ENCODE assay signal across 9 cellular contexts in the genomic region with DNA sequence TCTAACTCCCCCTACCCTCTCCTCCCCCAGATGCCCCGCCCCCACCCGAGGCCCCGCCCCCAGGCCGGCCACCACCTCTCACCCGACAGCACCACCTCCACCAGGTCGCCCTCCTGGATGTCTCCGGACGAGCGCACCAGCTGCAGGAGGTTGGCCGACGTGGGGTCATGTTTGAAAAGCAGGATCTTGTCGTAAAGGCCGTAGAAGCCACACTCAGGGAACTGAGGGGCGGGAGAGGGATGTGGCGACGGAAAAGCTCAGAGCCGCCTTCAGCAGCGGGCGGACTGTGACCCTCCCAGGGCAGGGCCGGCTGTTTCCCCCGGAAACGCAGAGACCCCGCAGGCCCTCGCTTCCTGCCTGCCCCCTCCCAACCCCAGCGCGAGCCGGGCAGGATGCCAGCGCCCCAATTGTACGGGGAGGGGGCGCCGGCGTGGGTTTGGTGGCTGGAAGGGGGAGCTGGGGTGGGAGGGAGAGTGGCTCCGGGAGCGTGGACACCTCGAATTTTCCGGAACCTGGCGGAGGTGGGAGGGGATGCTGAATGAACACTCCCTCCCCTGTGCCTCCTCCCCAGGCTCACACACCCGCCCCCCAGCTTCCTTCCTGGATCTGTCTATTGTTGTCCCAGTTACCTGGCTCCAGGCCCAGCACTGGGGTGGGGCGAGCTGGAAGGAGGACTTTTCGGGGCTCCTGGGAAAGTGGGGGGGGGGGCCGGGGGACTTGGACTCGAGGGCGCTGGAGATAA. TPM values are rescaled to one million over a fixed set of nuclear protein-coding genes. Genes with fewer than 3 reads are reported as not detected.
DNase-seq lines count a peak whose midpoint lies in the region; ATAC-seq and TF ChIP-seq lines count a peak whose summit lies in the region.
"Had no signal": no experiment of that assay in that cellular context is flagged by ENCODE, and none has a peak within 500 bp of the region (broad histone marks: within the 10 kb centered on the region; RNA-seq: fewer than 3 reads in every experiment).

No MANE protein-coding gene starts in this region.

- H3K4me3 ChIP-seq in lower lobe of right lung = peak overlapping the region; percentile 69

- peaks cover 24% of the 10 kb centered on the region for H3K36me3 ChIP-seq in lower lobe of right lung

- TF ChIP-seq CTCF in lower lobe of right lung (IDR thresholded peaks at IDR 0.05) = no peak

- intact Hi-C loops in lower lobe of right lung (cut with DNase I) = no loop called here

- DNase-seq in DMS 273 (lab: John Stamatoyannopoulos, UW; ENCODE audit: unreplicated experiment) (peak; percentile 72), DMS 273 treated with DMSO at 0.1 percent for 48 hours (lab: John Stamatoyannopoulos, UW) (no peak), NCI-H2196 (lab: John Stamatoyannopoulos, UW; ENCODE audit: unreplicated experiment) (peak; percentile 91), ecto neural progenitor cell (ENCODE audit: low spot score) (peak; percentile 85), lower lobe of right lung (peak; percentile 95), GOT3 (lab: John Stamatoyannopoulos, UW) (no peak)
- peak; percentile 72 for DNase-seq in activated CD4-positive, alpha-beta T cell treated with anti-CD3 and anti-CD28 coated beads, Interleukin-2, amount 50 U/mL, for 4 hours
- DNase-seq in stimulated activated CD4-positive, alpha-beta T cell treated with anti-CD3 and anti-CD28 coated beads, TNF-alpha, amount 100 ng/mL, for 48 hours (ENCODE audit: low read depth in 3 of 3) = peak in 2 of 3 donors; percentile 51 to 56

- no peaks in the 10 kb centered on the region for H3K9me3 ChIP-seq in lower lobe of right lung

- H3K27me3 ChIP-seq in lower lobe of right lung (ENCODE audit: low read depth) = no peaks in the 10 kb centered on the region

- peak; percentile 83 to 86 for ATAC-seq in lower lobe of right lung

- H3K27ac ChIP-seq in lower lobe of right lung = peak overlapping the region; percentile 89
- H3K27ac ChIP-seq: 22Rv1 had no signal

- H3K4me1 ChIP-seq in lower lobe of right lung = peaks cover 40% of the 10 kb centered on the region

RNA-seq across cellular contexts. Expression of gene PRKD2, which starts 3.0 kb away (rescaled TPM):
- 45.0 TPM for total RNA-seq in lower lobe of right lung

RNA-seq across cellular contexts. Expression of gene FKRP, which starts 31.9 kb away (rescaled TPM):
- 13.2 TPM for total RNA-seq in lower lobe of right lung

RNA-seq across cellular contexts. Expression of gene STRN4, which starts 32.3 kb away (rescaled TPM):
- 69.1 TPM for total RNA-seq in lower lobe of right lung

RNA-seq across cellular contexts. Expression of gene DACT3, which starts 53.0 kb away (rescaled TPM):
- 4.9 TPM for total RNA-seq in lower lobe of right lung

Comparison
In these comparisons a context has a peak if more than half of its experiments do, and no peak if none do; other contexts are left out.
1. DNase-seq: peak in DMS 273 (single experiment), NCI-H2196 (single experiment), activated CD4-positive, alpha-beta T cell treated with anti-CD3 and anti-CD28 coated beads, Interleukin-2, amount 50 U/mL, for 4 hours (2 of 2), ecto neural progenitor cell (single experiment), lower lobe of right lung (single experiment) and stimulated activated CD4-positive, alpha-beta T cell treated with anti-CD3 and anti-CD28 coated beads, TNF-alpha, amount 100 ng/mL, for 48 hours (2 of 3); none in DMS 273 treated with DMSO at 0.1 percent for 48 hours (single experiment) and GOT3 (single experiment).